Comparison of ENCODE assay signal across 13 cellular contexts in genomic region chr1:119873166-119874025, GRCh38. TPM values are rescaled to one million over a fixed set of nuclear protein-coding genes. Genes with fewer than 3 reads are reported as not detected.
DNase-seq lines count a peak whose midpoint lies in the region; ATAC-seq and TF ChIP-seq lines count a peak whose summit lies in the region.
"Had no signal": no experiment of that assay in that cellular context is flagged by ENCODE, and none has a peak within 500 bp of the region (broad histone marks: within the 10 kb centered on the region; RNA-seq: fewer than 3 reads in every experiment).

No MANE protein-coding gene starts in this region.

- H3K27me3 ChIP-seq in heart left ventricle (no peaks in the 10 kb centered on the region), right atrium auricular region (no peaks in the 10 kb centered on the region), adipocyte (replicated peaks; ENCODE audit: control insufficient read depth, insufficient read depth, low read length) (no peaks in the 10 kb centered on the region), uterus (no peaks in the 10 kb centered on the region), esophagus squamous epithelium (peaks cover 0 to 5% (median 0%) of the 10 kb centered on the region in 4 donors)
- H3K27me3 ChIP-seq: BLaER1 treated with 17β-estradiol and CSF1 and Interleukin-3, amounts not matched to agents 10 nM and 100 nM; stomach had no signal

- no peak overlapping the region for H3K9ac ChIP-seq in adipocyte (ENCODE audit: low read length)
- H3K9ac ChIP-seq: BLaER1 treated with 17β-estradiol and CSF1 and Interleukin-3, amounts not matched to agents 10 nM and 100 nM had no signal

- TF ChIP-seq POLR2A in heart left ventricle (IDR thresholded peaks at IDR 0.05) (no peak), uterus (IDR thresholded peaks at IDR 0.05) (no peak), esophagus squamous epithelium (IDR thresholded peaks at IDR 0.05) (no peak)

- intact Hi-C loops in heart left ventricle (cut with DNase I) = loop anchor here in 3 of 10 donors (10.0 kb wide), 3 partner anchors 71 to 271 kb away; no protein-coding TSS in a partner anchor
- intact Hi-C loops in uterus (cut with DNase I; ENCODE audit: low total_unique reads) = no loop called here
- intact Hi-C loops in esophagus squamous epithelium (cut with DNase I) = no loop called here

- H3K9me3 ChIP-seq in heart left ventricle (no peaks in the 10 kb centered on the region), right atrium auricular region (no peaks in the 10 kb centered on the region), adipocyte (ENCODE audit: control insufficient read depth, low read length) (no peaks in the 10 kb centered on the region), uterus (no peaks in the 10 kb centered on the region), esophagus squamous epithelium (no peaks in the 10 kb centered on the region)
- H3K9me3 ChIP-seq: stomach had no signal

- 41 to 58% (median 55%) methylated on average over 3 of the region's 3 CpGs for WGBS in heart left ventricle, 4 donors
- 39 to 55% methylated on average over 3 of the region's 3 CpGs for WGBS in esophagus squamous epithelium, 2 donors

- H3K4me3 ChIP-seq in heart left ventricle (no peak overlapping the region), right atrium auricular region (no peak overlapping the region), adipocyte (ENCODE audit: low read length) (no peak overlapping the region), uterus (no peak overlapping the region), esophagus squamous epithelium (no peak overlapping the region)
- H3K4me3 ChIP-seq: BLaER1 treated with 17β-estradiol and CSF1 and Interleukin-3, amounts not matched to agents 10 nM and 100 nM; stomach had no signal

- ATAC-seq in heart left ventricle = peak in 3 of 4 donors; percentile 42 to 57 (median 49)
- no peak for ATAC-seq in GM18502 (IDR thresholded peaks at IDR 0.05; ENCODE audit: poor library complexity, unreplicated experiment)
- ATAC-seq in HG02678 (IDR thresholded peaks at IDR 0.05; ENCODE audit: unreplicated experiment) = no peak

- H3K36me3 ChIP-seq in heart left ventricle (no peaks in the 10 kb centered on the region), right atrium auricular region (no peaks in the 10 kb centered on the region), adipocyte (ENCODE audit: control insufficient read depth, insufficient read depth, low read length, severe bottlenecking) (no peaks in the 10 kb centered on the region), uterus (no peaks in the 10 kb centered on the region), esophagus squamous epithelium (no peaks in the 10 kb centered on the region)
- H3K36me3 ChIP-seq: BLaER1 treated with 17β-estradiol and CSF1 and Interleukin-3, amounts not matched to agents 10 nM and 100 nM; stomach had no signal

- H3K4me1 ChIP-seq in heart left ventricle (peaks cover 0 to 15% (median 0%) of the 10 kb centered on the region in 12 donors), right atrium auricular region (peaks cover 0 to 16% of the 10 kb centered on the region in 2 donors), adipocyte (ENCODE audit: control insufficient read depth, insufficient read depth, low read length) (peaks cover 24% of the 10 kb centered on the region), uterus (no peaks in the 10 kb centered on the region), esophagus squamous epithelium (no peaks in the 10 kb centered on the region)

- peak in 1 of 5 donors; percentile 19 for DNase-seq in heart left ventricle
- DNase-seq in right atrium auricular region (ENCODE audit: low spot score) = no peak
- peak; percentile 53 for DNase-seq in adipocyte (ENCODE audit: low read depth)
- peak; percentile 84 for DNase-seq in iris pigment epithelial cell (ENCODE audit: low read depth)
- peak; percentile 72 to 79 for DNase-seq in uterus
- no peak for DNase-seq in esophagus squamous epithelium (lab: John Stamatoyannopoulos, UW)
- DNase-seq: effector CD8-positive, alpha-beta T cell; NK-92 treated with Interleukin-12 subunit alpha and Interleukin-12 subunit beta, amount 100 ng/mL, for 24 hours; stomach had no signal

- no peak overlapping the region for H3K27ac ChIP-seq in heart left ventricle
- peak overlapping the region in 1 of 2 donors; percentile 4 for H3K27ac ChIP-seq in right atrium auricular region
- H3K27ac ChIP-seq in uterus = peak overlapping the region; percentile 17 to 50
- no peak overlapping the region for H3K27ac ChIP-seq in esophagus squamous epithelium
- H3K27ac ChIP-seq: BLaER1 treated with 17β-estradiol and CSF1 and Interleukin-3, amounts not matched to agents 10 nM and 100 nM; stomach had no signal

- TF ChIP-seq CTCF in heart left ventricle (IDR thresholded peaks at IDR 0.05) (no peak), right atrium auricular region (IDR thresholded peaks at IDR 0.05) (no peak), uterus (IDR thresholded peaks at IDR 0.05) (no peak), esophagus squamous epithelium (IDR thresholded peaks at IDR 0.05) (no peak)

RNA-seq across cellular contexts. Expression of gene ADAM30, which starts 22.9 kb away (rescaled TPM):
- total RNA-seq in heart left ventricle = not detected
- not detected for polyA plus RNA-seq in heart left ventricle
- not detected for total RNA-seq in right atrium auricular region
- not detected for total RNA-seq in uterus
- not detected for total RNA-seq in esophagus squamous epithelium
- total RNA-seq: mesenteric fat pad, stomach had no signal
- polyA plus RNA-seq: stomach had no signal

Comparison
In these comparisons a context has a peak if more than half of its experiments do, and no peak if none do; other contexts are left out.
1. ATAC-seq: peak in heart left ventricle (3 of 4); none in GM18502 (single experiment) and HG02678 (single experiment).
2. DNase-seq: peak in adipocyte (single experiment), iris pigment epithelial cell (single experiment) and uterus (2 of 2); none in right atrium auricular region (single experiment) and esophagus squamous epithelium (single experiment).
3. H3K27ac ChIP-seq: peak in uterus (2 of 2); none in heart left ventricle (0 of 12) and esophagus squamous epithelium (0 of 4).